21 cellular contexts compared by ENCODE assay signal in genomic region chr15:67660874-67661606, GRCh38.
"Had no signal": no experiment of that assay in that cellular context is flagged by ENCODE, and none has a peak within 500 bp of the region (broad histone marks: within the 10 kb centered on the region; RNA-seq: fewer than 3 reads in every experiment).

No MANE protein-coding gene starts in this region.

- H3K4me1 ChIP-seq: foreskin keratinocyte, parathyroid adenoma, prostate gland, testis, tibial nerve, upper lobe of right lung had no signal

- DNase-seq: effector CD4-positive, alpha-beta T cell; endodermal cell; erythroblast; foreskin keratinocyte; immature natural killer cell; left ventricle myocardium inferior; mesendoderm; naive B cell; retina; right lobe of liver; stimulated activated CD4-positive, alpha-beta T cell treated with anti-CD3 and anti-CD28 coated beads, Interleukin-4, amount 100 ng/mL, for 1 hour; stimulated activated naive CD8-positive, alpha-beta T cell treated with anti-CD3 and anti-CD28 coated beads, Interleukin-15, amount 100 ng/mL, for 72 hours; testis; upper lobe of right lung had no signal

- H3K36me3 ChIP-seq: prostate gland had no signal

- H3K79me2 ChIP-seq: parathyroid adenoma had no signal

- ATAC-seq: foreskin keratinocyte; stimulated activated memory B cell treated with anti-CD40 and anti-IgM and Interleukin-4, amounts not matched to agents 10 μg/mL and 1 μg/mL and 100 μg/mL, for 72 hours; stimulated activated naive CD8-positive, alpha-beta T cell treated with anti-CD3 and anti-CD28 coated beads, Interleukin-15, amount 100 ng/mL, for 72 hours; upper lobe of right lung had no signal

- FAIRE-seq: endothelial cell of umbilical vein had no signal

- H3K27me3 ChIP-seq: foreskin keratinocyte, right lobe of liver, testis, tibial nerve, upper lobe of right lung had no signal

- H3K4me3 ChIP-seq: coronary artery, left ventricle myocardium inferior, lung, prostate gland, right lobe of liver, testis, tibial nerve, upper lobe of right lung had no signal

- H2AFZ ChIP-seq: parathyroid adenoma had no signal

- H3K9ac ChIP-seq: parathyroid adenoma had no signal

- H3K27ac ChIP-seq: coronary artery, foreskin keratinocyte, left ventricle myocardium inferior, parathyroid adenoma, prostate gland, right lobe of liver, testis, tibial nerve, upper lobe of right lung had no signal

- H3K9me3 ChIP-seq: prostate gland, right lobe of liver, testis, tibial nerve, upper lobe of right lung had no signal
